In the genomic region with DNA sequence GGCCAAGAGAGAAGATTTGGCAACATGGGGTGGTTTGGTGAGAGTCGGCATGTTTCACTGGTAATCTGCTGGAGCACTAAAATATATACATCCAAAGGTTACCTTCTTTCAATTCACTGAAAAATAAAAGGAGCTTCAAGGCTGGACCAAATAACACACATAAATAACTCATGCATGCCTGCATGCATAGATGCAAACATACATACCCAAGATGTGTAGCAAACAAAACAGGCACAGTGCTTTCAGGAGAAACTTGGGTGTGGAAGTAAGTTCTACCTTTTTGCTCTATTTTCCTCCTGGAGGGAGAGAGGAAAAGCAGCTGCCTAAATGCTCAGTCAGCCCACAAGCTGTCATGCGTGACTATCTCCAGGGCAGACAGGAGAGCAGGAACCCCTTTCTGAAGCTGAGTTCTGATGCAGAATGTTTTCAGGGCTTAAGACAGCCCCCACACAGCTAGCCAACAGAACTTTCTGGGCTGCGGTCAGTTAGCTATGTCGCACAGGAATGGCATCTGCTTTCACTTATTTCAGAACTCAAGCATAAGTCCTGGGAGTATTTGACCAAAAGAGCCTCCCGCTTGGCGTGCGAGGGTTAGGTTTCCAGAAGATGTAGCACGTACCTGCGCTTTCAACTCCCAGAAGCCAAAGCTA, we compare ENCODE assay signal across 1 cellular context.
TF ChIP-seq lines count a peak whose summit lies in the region.

No MANE protein-coding gene starts in this region.

TF ChIP-seq in K562, 482 proteins besides CTCF, POLR2A, EP300 and RAD21 (continued from another document and continues in another):
- TF ChIP-seq ATF7 (IDR thresholded peaks at IDR 0.05) = peak; percentile 10; the same call in 1 of the 2 replicates
- TF ChIP-seq POLR2AphosphoS5 (IDR thresholded peaks at IDR 0.05; ENCODE audit: control insufficient read depth, insufficient read depth, low read depth, low read length) = peak; percentile 30; the same call in 1 of the 2 replicates
- peak in 1 of 3 experiments; percentile 16; a peak in 1 of 6 replicates for TF ChIP-seq ZBTB11 (CRISPR knock-in tag; IDR thresholded peaks at IDR 0.05)
- 0 out of 4 replicates have a peak, but pooled peaks of 1 of the 2 experiments have one; percentile 5 for TF ChIP-seq FOXA3 (CRISPR knock-in tag; conservative IDR thresholded peaks at IDR 0.05 in 1 of 2, IDR thresholded peaks at IDR 0.05 in 1 of 2)
- TF ChIP-seq E2F5 (CRISPR knock-in tag; IDR thresholded peaks at IDR 0.05) = 0 out of 2 replicates have a peak, but pooled peaks have one; percentile 31
- TF ChIP-seq NUFIP1 (IDR thresholded peaks at IDR 0.05; ENCODE audit: partially characterized antibody) = peak; percentile 37
- TF ChIP-seq TCF3 (CRISPR knock-in tag; IDR thresholded peaks at IDR 0.05) = peak; percentile 41
- TF ChIP-seq, protein P1, sequence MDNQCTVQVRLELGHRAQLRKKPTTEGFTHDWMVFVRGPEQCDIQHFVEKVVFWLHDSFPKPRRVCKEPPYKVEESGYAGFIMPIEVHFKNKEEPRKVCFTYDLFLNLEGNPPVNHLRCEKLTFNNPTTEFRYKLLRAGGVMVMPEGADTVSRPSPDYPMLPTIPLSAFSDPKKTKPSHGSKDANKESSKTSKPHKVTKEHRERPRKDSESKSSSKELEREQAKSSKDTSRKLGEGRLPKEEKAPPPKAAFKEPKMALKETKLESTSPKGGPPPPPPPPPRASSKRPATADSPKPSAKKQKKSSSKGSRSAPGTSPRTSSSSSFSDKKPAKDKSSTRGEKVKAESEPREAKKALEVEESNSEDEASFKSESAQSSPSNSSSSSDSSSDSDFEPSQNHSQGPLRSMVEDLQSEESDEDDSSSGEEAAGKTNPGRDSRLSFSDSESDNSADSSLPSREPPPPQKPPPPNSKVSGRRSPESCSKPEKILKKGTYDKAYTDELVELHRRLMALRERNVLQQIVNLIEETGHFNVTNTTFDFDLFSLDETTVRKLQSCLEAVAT (IDR thresholded peaks at IDR 0.05) = peak in 1 of 2 experiments; percentile 71; a peak in 2 of 4 replicates
- no peak for TF ChIP-seq BCL6 (CRISPR knock-in tag; IDR thresholded peaks at IDR 0.05)
- TF ChIP-seq ETV6 (IDR thresholded peaks at IDR 0.05; ENCODE audit: borderline replicate concordance in 1 of 2, low read depth in 2 of 2, low read length in 1 of 2) = peak in 1 of 2 experiments; percentile 38; a peak in 1 of 4 replicates
- TF ChIP-seq ETV6 (CRISPR knock-in tag; IDR thresholded peaks at IDR 0.05; ENCODE audit: borderline replicate concordance) = no peak
- peak; percentile 65 to 79; a peak in 3 of 4 replicates for TF ChIP-seq TEAD1 (CRISPR knock-in tag; IDR thresholded peaks at IDR 0.05)
- TF ChIP-seq GATAD2A (IDR thresholded peaks at IDR 0.05) = 0 out of 2 replicates have a peak, but pooled peaks have one; percentile 12
- peak; percentile 34; the same call in 1 of the 2 replicates for TF ChIP-seq SMARCA4 (IDR thresholded peaks at IDR 0.05)
- peak; percentile 78 for TF ChIP-seq RNF2 (IDR thresholded peaks at IDR 0.05)
- no peak for TF ChIP-seq CXXC5 (CRISPR knock-in tag; IDR thresholded peaks at IDR 0.05)
- TF ChIP-seq, protein P2, sequence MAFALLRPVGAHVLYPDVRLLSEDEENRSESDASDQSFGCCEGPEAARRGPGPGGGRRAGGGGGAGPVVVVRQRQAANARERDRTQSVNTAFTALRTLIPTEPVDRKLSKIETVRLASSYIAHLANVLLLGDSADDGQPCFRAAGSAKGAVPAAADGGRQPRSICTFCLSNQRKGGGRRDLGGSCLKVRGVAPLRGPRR (CRISPR knock-in tag; IDR thresholded peaks at IDR 0.05) = 0 out of 2 replicates have a peak, but pooled peaks have one; percentile 21
- TF ChIP-seq RREB1 (CRISPR knock-in tag; IDR thresholded peaks at IDR 0.05) = no peak
- 0 out of 2 replicates have a peak, but pooled peaks have one; percentile 29 for TF ChIP-seq SUPT5H (IDR thresholded peaks at IDR 0.05)
- no peak for TF ChIP-seq MCM7 (IDR thresholded peaks at IDR 0.05)
- TF ChIP-seq ZNF282 (CRISPR knock-in tag; IDR thresholded peaks at IDR 0.05) = no peak
- TF ChIP-seq ASH1L (IDR thresholded peaks at IDR 0.05; ENCODE audit: borderline replicate concordance, low read depth, partially characterized antibody) = peak; percentile 17
- peak in 1 of 2 experiments; percentile 43; a peak in 1 of 4 replicates for TF ChIP-seq MAZ (CRISPR knock-in tag; conservative IDR thresholded peaks at IDR 0.05 in 1 of 2, IDR thresholded peaks at IDR 0.05 in 1 of 2)
- peak; percentile 18; the same call in 1 of the 2 replicates for TF ChIP-seq ZNF316 (IDR thresholded peaks at IDR 0.05)
- no peak for TF ChIP-seq ZNF224 (CRISPR knock-in tag; IDR thresholded peaks at IDR 0.05)
- peak; percentile 17 for TF ChIP-seq DMBX1 (CRISPR knock-in tag; IDR thresholded peaks at IDR 0.05; ENCODE audit: borderline replicate concordance)
- TF ChIP-seq MTA1 (IDR thresholded peaks at IDR 0.05; ENCODE audit: borderline replicate concordance) = peak; percentile 42
- no peak for TF ChIP-seq ZSCAN29 (IDR thresholded peaks at IDR 0.05)
- TF ChIP-seq, protein P3, sequence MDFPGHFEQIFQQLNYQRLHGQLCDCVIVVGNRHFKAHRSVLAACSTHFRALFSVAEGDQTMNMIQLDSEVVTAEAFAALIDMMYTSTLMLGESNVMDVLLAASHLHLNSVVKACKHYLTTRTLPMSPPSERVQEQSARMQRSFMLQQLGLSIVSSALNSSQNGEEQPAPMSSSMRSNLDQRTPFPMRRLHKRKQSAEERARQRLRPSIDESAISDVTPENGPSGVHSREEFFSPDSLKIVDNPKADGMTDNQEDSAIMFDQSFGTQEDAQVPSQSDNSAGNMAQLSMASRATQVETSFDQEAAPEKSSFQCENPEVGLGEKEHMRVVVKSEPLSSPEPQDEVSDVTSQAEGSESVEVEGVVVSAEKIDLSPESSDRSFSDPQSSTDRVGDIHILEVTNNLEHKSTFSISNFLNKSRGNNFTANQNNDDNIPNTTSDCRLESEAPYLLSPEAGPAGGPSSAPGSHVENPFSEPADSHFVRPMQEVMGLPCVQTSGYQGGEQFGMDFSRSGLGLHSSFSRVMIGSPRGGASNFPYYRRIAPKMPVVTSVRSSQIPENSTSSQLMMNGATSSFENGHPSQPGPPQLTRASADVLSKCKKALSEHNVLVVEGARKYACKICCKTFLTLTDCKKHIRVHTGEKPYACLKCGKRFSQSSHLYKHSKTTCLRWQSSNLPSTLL (IDR thresholded peaks at IDR 0.05) = no peak
- peak; percentile 25; the same call in 1 of the 2 replicates for TF ChIP-seq SOX6 (IDR thresholded peaks at IDR 0.05)
- TF ChIP-seq NFRKB (IDR thresholded peaks at IDR 0.05; ENCODE audit: low read depth) = peak; percentile 35; the same call in 1 of the 2 replicates
- TF ChIP-seq ARID1B (IDR thresholded peaks at IDR 0.05) = peak; percentile 66
- TF ChIP-seq FOSL1 (tag; conservative IDR thresholded peaks at IDR 0.05) = peak; percentile 61; the same call in 1 of the 2 replicates
- no peak for TF ChIP-seq MAFG (tag; conservative IDR thresholded peaks at IDR 0.05)
- peak; percentile 69 for TF ChIP-seq NFE2 (IDR thresholded peaks at IDR 0.05; ENCODE audit: low read depth)
- TF ChIP-seq, protein P4, sequence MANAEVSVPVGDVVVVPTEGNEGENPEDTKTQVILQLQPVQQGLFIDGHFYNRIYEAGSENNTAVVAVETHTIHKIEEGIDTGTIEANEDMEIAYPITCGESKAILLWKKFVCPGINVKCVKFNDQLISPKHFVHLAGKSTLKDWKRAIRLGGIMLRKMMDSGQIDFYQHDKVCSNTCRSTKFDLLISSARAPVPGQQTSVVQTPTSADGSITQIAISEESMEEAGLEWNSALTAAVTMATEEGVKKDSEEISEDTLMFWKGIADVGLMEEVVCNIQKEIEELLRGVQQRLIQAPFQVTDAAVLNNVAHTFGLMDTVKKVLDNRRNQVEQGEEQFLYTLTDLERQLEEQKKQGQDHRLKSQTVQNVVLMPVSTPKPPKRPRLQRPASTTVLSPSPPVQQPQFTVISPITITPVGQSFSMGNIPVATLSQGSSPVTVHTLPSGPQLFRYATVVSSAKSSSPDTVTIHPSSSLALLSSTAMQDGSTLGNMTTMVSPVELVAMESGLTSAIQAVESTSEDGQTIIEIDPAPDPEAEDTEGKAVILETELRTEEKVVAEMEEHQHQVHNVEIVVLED (CRISPR knock-in tag; IDR thresholded peaks at IDR 0.05) = peak; percentile 37; the same call in 1 of the 2 replicates
- TF ChIP-seq JUND (IDR thresholded peaks at IDR 0.05; ENCODE audit: borderline replicate concordance, low read depth, low read length) = 0 out of 2 replicates have a peak, but pooled peaks have one; percentile 25
- TF ChIP-seq JUND (tag; IDR thresholded peaks at IDR 0.05; ENCODE audit: borderline replicate concordance, low read depth, low read length) = no peak
- TF ChIP-seq ZNF584 (CRISPR knock-in tag; IDR thresholded peaks at IDR 0.05; ENCODE audit: low read depth) = 0 out of 2 replicates have a peak, but pooled peaks have one; percentile 4
- TF ChIP-seq, protein P5, sequence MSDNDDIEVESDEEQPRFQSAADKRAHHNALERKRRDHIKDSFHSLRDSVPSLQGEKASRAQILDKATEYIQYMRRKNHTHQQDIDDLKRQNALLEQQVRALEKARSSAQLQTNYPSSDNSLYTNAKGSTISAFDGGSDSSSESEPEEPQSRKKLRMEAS (CRISPR knock-in tag; IDR thresholded peaks at IDR 0.05) = peak; percentile 57; the same call in 1 of the 2 replicates
- TF ChIP-seq ELF2 (CRISPR knock-in tag; IDR thresholded peaks at IDR 0.05) = peak; percentile 60; the same call in 1 of the 2 replicates
- TF ChIP-seq TAF1 (IDR thresholded peaks at IDR 0.05; ENCODE audit: control insufficient read depth, extremely low read depth, insufficient read depth, low read length, severe bottlenecking) = peak; percentile 25
- no peak for TF ChIP-seq RHOXF2B (CRISPR knock-in tag; conservative IDR thresholded peaks at IDR 0.05)
- TF ChIP-seq ZNF766 (CRISPR knock-in tag; conservative IDR thresholded peaks at IDR 0.05) = no peak
- no peak for TF ChIP-seq CREB1 (IDR thresholded peaks at IDR 0.05)
- no peak for TF ChIP-seq CREB1 (CRISPR knock-in tag; IDR thresholded peaks at IDR 0.05)
